1 cellular context compared by ENCODE assay signal in the genomic region with DNA sequence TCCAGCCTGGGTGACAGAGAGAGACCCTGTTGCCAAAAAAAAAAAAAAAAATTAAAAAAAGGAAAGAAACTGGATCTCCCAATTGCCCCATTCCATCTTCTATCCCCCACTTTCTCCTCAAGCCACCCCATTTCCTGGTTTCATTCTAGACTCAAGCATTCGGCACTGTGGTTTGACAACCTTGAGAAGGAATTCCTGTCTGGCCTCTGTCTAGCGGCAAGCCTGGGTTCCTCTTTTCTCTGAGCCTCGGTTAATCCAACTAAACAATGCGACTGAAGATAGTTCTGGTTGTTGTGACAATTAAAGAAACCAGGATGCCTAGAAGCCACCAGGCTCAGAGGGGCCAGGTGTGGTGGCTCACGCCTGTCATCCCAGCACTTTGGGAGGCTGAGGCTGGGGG.
TF ChIP-seq lines count a peak whose summit lies in the region.

No MANE protein-coding gene starts in this region.

TF ChIP-seq in H1, 55 proteins besides CTCF, POLR2A, EP300 and RAD21:
- no peak for TF ChIP-seq SP4 (IDR thresholded peaks at IDR 0.05; ENCODE audit: low read length)
- TF ChIP-seq RFX5 (IDR thresholded peaks at IDR 0.05; ENCODE audit: borderline replicate concordance, low read depth, low read length) = no peak
- no peak for TF ChIP-seq ASH2L (IDR thresholded peaks at IDR 0.05; ENCODE audit: low read length)
